ENCODE assay signal across 15 cellular contexts in genomic region chr14:22892488-22892887, GRCh38.
"Had no signal": no experiment of that assay in that cellular context is flagged by ENCODE, and none has a peak within 500 bp of the region (broad histone marks: within the 10 kb centered on the region; RNA-seq: fewer than 3 reads in every experiment).

No MANE protein-coding gene starts in this region.

- ATAC-seq: activated CD4-positive, alpha-beta T cell treated with anti-CD3 and anti-CD28 coated beads for 36 hours; activated T-helper 17 cell treated with anti-CD3 and anti-CD28 coated beads, Interleukin-2, amount 50 U/mL, for 72 hours; naive thymus-derived CD4-positive, alpha-beta T cell; pancreas; upper lobe of right lung had no signal

- H3K27me3 Mint-ChIP-seq: activated CD4-positive, alpha-beta memory T cell treated with anti-CD3 and anti-CD28 coated beads for 36 hours; activated CD4-positive, alpha-beta T cell treated with anti-CD3 and anti-CD28 coated beads for 36 hours; activated T-helper 17 cell treated with anti-CD3 and anti-CD28 coated beads, Interleukin-2, amount 50 U/mL, for 72 hours; memory B cell; naive thymus-derived CD4-positive, alpha-beta T cell had no signal

- H3K4me3 Mint-ChIP-seq: activated CD4-positive, alpha-beta memory T cell treated with anti-CD3 and anti-CD28 coated beads for 36 hours; activated CD4-positive, alpha-beta T cell treated with anti-CD3 and anti-CD28 coated beads for 36 hours; activated T-helper 17 cell treated with anti-CD3 and anti-CD28 coated beads, Interleukin-2, amount 50 U/mL, for 72 hours; brain; memory B cell; naive thymus-derived CD4-positive, alpha-beta T cell had no signal

- DNase-seq: activated CD4-positive, alpha-beta memory T cell treated with anti-CD3 and anti-CD28 coated beads for 36 hours; activated CD4-positive, alpha-beta T cell treated with anti-CD3 and anti-CD28 coated beads for 36 hours; activated naive CD4-positive, alpha-beta T cell treated with Interleukin-2 at 50 U/mL for 16 hours; central memory CD4-positive, alpha-beta T cell; naive thymus-derived CD4-positive, alpha-beta T cell; pancreas; sigmoid colon; stimulated activated CD4-positive, alpha-beta T cell treated with anti-CD3 and anti-CD28 coated beads, Interleukin-4, amount 100 ng/mL, for 24 hours; stimulated activated naive CD4-positive, alpha-beta T cell; T-helper 2 cell; upper lobe of right lung had no signal

- H3K27ac Mint-ChIP-seq: activated CD4-positive, alpha-beta memory T cell treated with anti-CD3 and anti-CD28 coated beads for 36 hours; activated CD4-positive, alpha-beta T cell treated with anti-CD3 and anti-CD28 coated beads for 36 hours; activated T-helper 17 cell treated with anti-CD3 and anti-CD28 coated beads, Interleukin-2, amount 50 U/mL, for 72 hours; memory B cell had no signal

- H3K36me3 Mint-ChIP-seq: activated CD4-positive, alpha-beta memory T cell treated with anti-CD3 and anti-CD28 coated beads for 36 hours had no signal

- H3K9me3 ChIP-seq: esophagus muscularis mucosa, pancreas, sigmoid colon, upper lobe of right lung had no signal

- H3K9me3 Mint-ChIP-seq: activated CD4-positive, alpha-beta memory T cell treated with anti-CD3 and anti-CD28 coated beads for 36 hours; activated T-helper 17 cell treated with anti-CD3 and anti-CD28 coated beads, Interleukin-2, amount 50 U/mL, for 72 hours; brain; memory B cell; naive thymus-derived CD4-positive, alpha-beta T cell had no signal
